Comparison of ENCODE assay signal across 22 cellular contexts in genomic region chr12:52633383-52633782, GRCh38. TPM values are rescaled to one million over a fixed set of nuclear protein-coding genes. Genes with fewer than 3 reads are reported as not detected.
DNase-seq lines count a peak whose midpoint lies in the region; ATAC-seq, FAIRE-seq and TF ChIP-seq lines count a peak whose summit lies in the region.
"Had no signal": no experiment of that assay in that cellular context is flagged by ENCODE, and none has a peak within 500 bp of the region (broad histone marks: within the 10 kb centered on the region; RNA-seq: fewer than 3 reads in every experiment).

No MANE protein-coding gene starts in this region.

- H3K9ac ChIP-seq in DND-41 (ENCODE audit: low read depth, low read length), result no peak overlapping the region

- no peak overlapping the region for H3K4me2 ChIP-seq in DND-41 (ENCODE audit: insufficient read depth, low read length)

- H3K79me2 ChIP-seq in DND-41 (ENCODE audit: insufficient read depth, low read length), result no peaks in the 10 kb centered on the region

- no peaks in the 10 kb centered on the region for H3K4me1 ChIP-seq in DND-41 (ENCODE audit: insufficient read depth, low read length)

- H3K27me3 Mint-ChIP-seq in T-helper 1 cell treated with Interleukin-12 subunit alpha and Interleukin-12 subunit beta and Interleukin-4 antibody, amounts not matched to agents 30 μg/mL and 1 μg/mL, for 36 hours (ENCODE audit: low read depth), result peaks cover 8% of the 10 kb centered on the region
- H3K27me3 Mint-ChIP-seq in immature natural killer cell (ENCODE audit: low read depth in 3 of 3), result peaks cover 3 to 9% (median 7%) of the 10 kb centered on the region in 3 donors

- no peak overlapping the region for H2AFZ ChIP-seq in DND-41 (ENCODE audit: low read depth, low read length)

- H3K9me3 ChIP-seq in DND-41 (ENCODE audit: insufficient read depth, low read length, severe bottlenecking), result no peaks in the 10 kb centered on the region
- H3K9me3 ChIP-seq: esophagus squamous epithelium, neutrophil, thoracic aorta had no signal

- no peak overlapping the region for H3K27ac ChIP-seq in DND-41 (ENCODE audit: low read length)
- H3K27ac ChIP-seq: esophagus squamous epithelium, neutrophil, skin epidermis, thoracic aorta had no signal

- no peaks in the 10 kb centered on the region for H3K27me3 ChIP-seq in DND-41 (ENCODE audit: insufficient read depth, low read length, poor library complexity)
- H3K27me3 ChIP-seq: neutrophil had no signal

- peak; percentile 72; the same call in 2 of the 3 replicates for ATAC-seq in DND-41 (ENCODE audit: insufficient read depth, low read depth)
- ATAC-seq: activated CD4-positive, CD25-positive, alpha-beta regulatory T cell treated with anti-CD3 and anti-CD28 coated beads, Interleukin-2, amount 50 U/mL, for 24 hours; HepG2 had no signal

- no peaks in the 10 kb centered on the region for H3K36me3 Mint-ChIP-seq in T-helper 1 cell treated with Interleukin-12 subunit alpha and Interleukin-12 subunit beta and Interleukin-4 antibody, amounts not matched to agents 30 μg/mL and 1 μg/mL, for 36 hours (ENCODE audit: low read depth)
- peaks cover 0 to 6% (median 0%) of the 10 kb centered on the region in 3 donors for H3K36me3 Mint-ChIP-seq in immature natural killer cell
- H3K36me3 Mint-ChIP-seq: activated naive CD4-positive, alpha-beta T cell treated with anti-CD3 and anti-CD28 coated beads, Interleukin-2, amount 50 U/mL, for 72 hours had no signal

- H4K20me1 ChIP-seq in DND-41 (ENCODE audit: insufficient read depth, low read length), result peaks cover 7% of the 10 kb centered on the region; the same call in 1 of the 2 replicates

- H3K9me3 Mint-ChIP-seq in T-helper 1 cell treated with Interleukin-12 subunit alpha and Interleukin-12 subunit beta and Interleukin-4 antibody, amounts not matched to agents 30 μg/mL and 1 μg/mL, for 36 hours, result no peaks in the 10 kb centered on the region
- H3K9me3 Mint-ChIP-seq in immature natural killer cell, result no peaks in the 10 kb centered on the region
- H3K9me3 Mint-ChIP-seq: HFFc6 had no signal

- H3K4me3 Mint-ChIP-seq in T-helper 1 cell treated with Interleukin-12 subunit alpha and Interleukin-12 subunit beta and Interleukin-4 antibody, amounts not matched to agents 30 μg/mL and 1 μg/mL, for 36 hours, result peak overlapping the region; percentile 39
- peak overlapping the region in 1 of 5 donors; percentile 61 for H3K4me3 Mint-ChIP-seq in immature natural killer cell
- H3K4me3 Mint-ChIP-seq: HFFc6 had no signal

- peak overlapping the region; percentile 66 for H3K27ac Mint-ChIP-seq in T-helper 1 cell treated with Interleukin-12 subunit alpha and Interleukin-12 subunit beta and Interleukin-4 antibody, amounts not matched to agents 30 μg/mL and 1 μg/mL, for 36 hours
- H3K27ac Mint-ChIP-seq in immature natural killer cell, result peak overlapping the region in 5 of 6 donors; percentile 15 to 93 (median 82)
- H3K27ac Mint-ChIP-seq: HFFc6 had no signal

- DNase-seq in NCI-H2171 treated with DMSO at 0.1 percent for 48 hours (lab: John Stamatoyannopoulos, UW) (peak; percentile 15), NCI-H2171 (lab: John Stamatoyannopoulos, UW) (no peak), DND-41 (peak; percentile 23), immature natural killer cell (peak in 2 of 3 donors; percentile 31 to 32), frontal cortex (ENCODE audit: low spot score in 2 of 2) (no peak), KG1 (lab: John Stamatoyannopoulos, UW) (no peak), COLO668 (lab: John Stamatoyannopoulos, UW; ENCODE audit: unreplicated experiment) (no peak)
- DNase-seq: DMS 273 treated with DMSO at 0.1 percent for 48 hours, esophagus squamous epithelium, HFFc6, NCI-H1694, NCI-H774 had no signal

- no peak for FAIRE-seq in frontal cortex (lab: Jason Lieb, UNC)
- FAIRE-seq: HepG2 had no signal

- peaks cover 28% of the 10 kb centered on the region for H3K4me1 Mint-ChIP-seq in T-helper 1 cell treated with Interleukin-12 subunit alpha and Interleukin-12 subunit beta and Interleukin-4 antibody, amounts not matched to agents 30 μg/mL and 1 μg/mL, for 36 hours (ENCODE audit: low read depth)
- H3K4me1 Mint-ChIP-seq in immature natural killer cell, result peaks cover 75 to 83% of the 10 kb centered on the region in 2 donors

- no peak overlapping the region for H3K4me3 ChIP-seq in DND-41 (ENCODE audit: low read depth in 1 of 2, low read length in 2 of 2)
- H3K4me3 ChIP-seq: esophagus squamous epithelium, skin epidermis, thoracic aorta had no signal

- TF ChIP-seq CTCF in DND-41 (IDR thresholded peaks at IDR 0.05; ENCODE audit: borderline replicate concordance, extremely low read depth, low read length, poor library complexity, severe bottlenecking), result no peak

- no peaks in the 10 kb centered on the region for H3K36me3 ChIP-seq in DND-41 (ENCODE audit: insufficient read depth, low read length)
- H3K36me3 ChIP-seq: esophagus squamous epithelium, neutrophil, thoracic aorta had no signal

RNA-seq across cellular contexts. Expression of gene KRT73, which starts 15.0 kb away (rescaled TPM):
- 1 to 10 TPM in 1 of 3 donors, under 1 TPM in 1, not detected in 1; 0.82 to 3.3 TPM for polyA plus RNA-seq in immature natural killer cell
- total RNA-seq in frontal cortex, result not detected
- total RNA-seq: A172, HepG2, HFFc6, lung microvascular endothelial cell, SK-MEL-5, thoracic aorta had no signal
- polyA plus RNA-seq: HepG2 had no signal

RNA-seq across cellular contexts. Expression of gene KRT2, which starts 18.6 kb away (rescaled TPM):
- 1 to 10 TPM in 1 of 3 donors, under 1 TPM in 2; 0.51 to 1.3 (median 0.61) TPM for polyA plus RNA-seq in immature natural killer cell
- not detected for total RNA-seq in frontal cortex
- total RNA-seq: A172; activated naive CD4-positive, alpha-beta T cell treated with anti-CD3 and anti-CD28 coated beads, Interleukin-2, amount 50 U/mL, for 72 hours; HepG2; HFFc6; lung microvascular endothelial cell; SK-MEL-5 had no signal
- polyA plus RNA-seq: HepG2 had no signal

RNA-seq across cellular contexts. Expression of gene KRT72, which starts 32.1 kb away (rescaled TPM):
- under 1 TPM in 2 of 3 donors, not detected in 1; 0.34 to 0.93 TPM for polyA plus RNA-seq in immature natural killer cell
- not detected for total RNA-seq in frontal cortex
- total RNA-seq: A172, esophagus squamous epithelium, HepG2, HFFc6, lung microvascular endothelial cell, SK-MEL-5, thoracic aorta had no signal
- polyA plus RNA-seq: HepG2 had no signal

RNA-seq across cellular contexts. Expression of gene KRT1, which starts 46.8 kb away (rescaled TPM):
- not detected for polyA plus RNA-seq in immature natural killer cell
- 0.82 TPM for total RNA-seq in frontal cortex
- total RNA-seq: A172; activated naive CD4-positive, alpha-beta T cell treated with anti-CD3 and anti-CD28 coated beads, Interleukin-2, amount 50 U/mL, for 72 hours; HepG2; HFFc6; lung microvascular endothelial cell; SK-MEL-5 had no signal
- polyA plus RNA-seq: HepG2 had no signal

RNA-seq across cellular contexts. Expression of gene KRT74, which starts 59.7 kb away (rescaled TPM):
- not detected for polyA plus RNA-seq in immature natural killer cell
- total RNA-seq in frontal cortex, result not detected
- total RNA-seq: A172; activated naive CD4-positive, alpha-beta T cell treated with anti-CD3 and anti-CD28 coated beads, Interleukin-2, amount 50 U/mL, for 72 hours; HepG2; HFFc6; lung microvascular endothelial cell; SK-MEL-5; thoracic aorta had no signal
- polyA plus RNA-seq: HepG2 had no signal

Comparison
In these comparisons a context has a peak if more than half of its experiments do, and no peak if none do; other contexts are left out.
1. DNase-seq: peak in NCI-H2171 treated with DMSO at 0.1 percent for 48 hours (single experiment), DND-41 (single experiment) and immature natural killer cell (2 of 3); none in NCI-H2171 (single experiment), frontal cortex (0 of 2), KG1 (single experiment) and COLO668 (single experiment).